In the genomic region with DNA sequence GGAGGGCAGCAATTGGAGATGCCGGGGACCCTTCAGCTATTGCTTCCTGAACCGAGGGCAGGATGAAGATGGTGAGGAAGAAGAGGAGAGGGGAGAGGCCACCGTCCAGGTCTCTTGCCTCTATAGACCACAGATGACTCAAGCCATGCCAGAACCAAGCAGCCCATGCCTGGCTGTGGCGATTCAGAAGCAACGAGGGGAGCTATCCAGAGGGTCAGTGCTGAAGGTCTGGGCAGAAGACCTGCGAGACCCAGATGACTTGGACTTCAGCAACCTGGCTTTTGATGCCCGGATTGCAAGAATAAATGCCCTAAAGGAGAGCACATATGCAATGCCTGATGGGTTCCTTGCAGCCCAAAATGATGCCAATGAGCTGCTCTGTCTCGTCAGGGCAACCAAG, we compare ENCODE assay signal across 1 cellular context.
TF ChIP-seq lines count a peak whose summit lies in the region.

No MANE protein-coding gene starts in this region.

TF ChIP-seq in A549, 52 proteins besides CTCF, POLR2A, EP300 and RAD21 (continued from another document):
- TF ChIP-seq, protein P1, sequence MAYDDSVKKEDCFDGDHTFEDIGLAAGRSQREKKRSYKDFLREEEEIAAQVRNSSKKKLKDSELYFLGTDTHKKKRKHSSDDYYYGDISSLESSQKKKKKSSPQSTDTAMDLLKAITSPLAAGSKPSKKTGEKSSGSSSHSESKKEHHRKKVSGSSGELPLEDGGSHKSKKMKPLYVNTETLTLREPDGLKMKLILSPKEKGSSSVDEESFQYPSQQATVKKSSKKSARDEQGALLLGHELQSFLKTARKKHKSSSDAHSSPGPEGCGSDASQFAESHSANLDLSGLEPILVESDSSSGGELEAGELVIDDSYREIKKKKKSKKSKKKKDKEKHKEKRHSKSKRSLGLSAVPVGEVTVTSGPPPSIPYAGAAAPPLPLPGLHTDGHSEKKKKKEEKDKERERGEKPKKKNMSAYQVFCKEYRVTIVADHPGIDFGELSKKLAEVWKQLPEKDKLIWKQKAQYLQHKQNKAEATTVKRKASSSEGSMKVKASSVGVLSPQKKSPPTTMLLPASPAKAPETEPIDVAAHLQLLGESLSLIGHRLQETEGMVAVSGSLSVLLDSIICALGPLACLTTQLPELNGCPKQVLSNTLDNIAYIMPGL (CRISPR knock-in tag; IDR thresholded peaks at IDR 0.05; ENCODE audit: borderline replicate concordance), result no peak
- TF ChIP-seq, protein P2, sequence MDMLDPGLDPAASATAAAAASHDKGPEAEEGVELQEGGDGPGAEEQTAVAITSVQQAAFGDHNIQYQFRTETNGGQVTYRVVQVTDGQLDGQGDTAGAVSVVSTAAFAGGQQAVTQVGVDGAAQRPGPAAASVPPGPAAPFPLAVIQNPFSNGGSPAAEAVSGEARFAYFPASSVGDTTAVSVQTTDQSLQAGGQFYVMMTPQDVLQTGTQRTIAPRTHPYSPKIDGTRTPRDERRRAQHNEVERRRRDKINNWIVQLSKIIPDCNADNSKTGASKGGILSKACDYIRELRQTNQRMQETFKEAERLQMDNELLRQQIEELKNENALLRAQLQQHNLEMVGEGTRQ (IDR thresholded peaks at IDR 0.05), result no peak
- TF ChIP-seq EHMT2 (IDR thresholded peaks at IDR 0.05; ENCODE audit: low read depth) (0 out of 2 replicates have a peak, but pooled peaks have one; percentile 25), NR3C1 (IDR thresholded peaks at IDR 0.05) (no peak)
